Comparison of ENCODE assay signal across 14 cellular contexts in genomic region chr17:66690166-66690565, GRCh38.
"Had no signal": no experiment of that assay in that cellular context is flagged by ENCODE, and none has a peak within 500 bp of the region (broad histone marks: within the 10 kb centered on the region; RNA-seq: fewer than 3 reads in every experiment).

No MANE protein-coding gene starts in this region.

- H3K27ac ChIP-seq: thyroid gland had no signal

- H3K27ac Mint-ChIP-seq: activated naive CD8-positive, alpha-beta T cell treated with anti-CD3 and anti-CD28 coated beads, Interleukin-2, amount 50 U/mL, for 24 hours; activated T-cell treated with anti-CD3 and anti-CD28 coated beads, Interleukin-2, amount 50 U/mL, for 72 hours had no signal

- H3K4me1 ChIP-seq: thyroid gland had no signal

- ATAC-seq: activated CD4-positive, CD25-positive, alpha-beta regulatory T cell treated with anti-CD3 and anti-CD28 coated beads, Interleukin-2, amount 50 U/mL, for 24 hours; activated naive CD8-positive, alpha-beta T cell treated with anti-CD3 and anti-CD28 coated beads, Interleukin-2, amount 50 U/mL, for 24 hours; activated T-cell treated with anti-CD3 and anti-CD28 coated beads, Interleukin-2, amount 50 U/mL, for 72 hours had no signal

- H3K36me3 ChIP-seq: thyroid gland had no signal

- H3K9me3 Mint-ChIP-seq: activated naive CD8-positive, alpha-beta T cell treated with anti-CD3 and anti-CD28 coated beads, Interleukin-2, amount 50 U/mL, for 24 hours; activated T-cell treated with anti-CD3 and anti-CD28 coated beads, Interleukin-2, amount 50 U/mL, for 72 hours; central memory CD8-positive, alpha-beta T cell; nephron progenitor cell had no signal

- H3K9me3 ChIP-seq: esophagus muscularis mucosa, sigmoid colon, thyroid gland had no signal

- H3K27me3 Mint-ChIP-seq: activated naive CD8-positive, alpha-beta T cell treated with anti-CD3 and anti-CD28 coated beads, Interleukin-2, amount 50 U/mL, for 24 hours; central memory CD8-positive, alpha-beta T cell had no signal

- DNase-seq: activated CD4-positive, alpha-beta T cell treated with anti-CD3 and anti-CD28 coated beads, Interleukin-2, amount 50 U/mL, for 48 hours; activated naive CD4-positive, alpha-beta T cell; activated naive CD8-positive, alpha-beta T cell treated with anti-CD3 and anti-CD28 coated beads, Interleukin-2, amount 50 U/mL, for 24 hours; activated T-cell treated with anti-CD3 and anti-CD28 coated beads, Interleukin-2, amount 50 U/mL, for 72 hours; hypothalamus; nephron progenitor cell; SHP77 treated with DMSO at 0.1 percent for 48 hours; sigmoid colon; stimulated activated CD4-positive, alpha-beta T cell treated with anti-CD3 and anti-CD28 coated beads, Interleukin-2, amount 100 ng/mL, for 24 hours; stimulated activated naive CD4-positive, alpha-beta T cell; thyroid gland had no signal

- H3K4me3 ChIP-seq: esophagus muscularis mucosa, sigmoid colon, thyroid gland had no signal

- H3K27me3 ChIP-seq: esophagus muscularis mucosa, sigmoid colon, thyroid gland had no signal

- H3K4me3 Mint-ChIP-seq: activated naive CD8-positive, alpha-beta T cell treated with anti-CD3 and anti-CD28 coated beads, Interleukin-2, amount 50 U/mL, for 24 hours; activated T-cell treated with anti-CD3 and anti-CD28 coated beads, Interleukin-2, amount 50 U/mL, for 72 hours; central memory CD8-positive, alpha-beta T cell; nephron progenitor cell had no signal

- H3K4me1 Mint-ChIP-seq: activated naive CD8-positive, alpha-beta T cell treated with anti-CD3 and anti-CD28 coated beads, Interleukin-2, amount 50 U/mL, for 24 hours had no signal
